In the genomic region with DNA sequence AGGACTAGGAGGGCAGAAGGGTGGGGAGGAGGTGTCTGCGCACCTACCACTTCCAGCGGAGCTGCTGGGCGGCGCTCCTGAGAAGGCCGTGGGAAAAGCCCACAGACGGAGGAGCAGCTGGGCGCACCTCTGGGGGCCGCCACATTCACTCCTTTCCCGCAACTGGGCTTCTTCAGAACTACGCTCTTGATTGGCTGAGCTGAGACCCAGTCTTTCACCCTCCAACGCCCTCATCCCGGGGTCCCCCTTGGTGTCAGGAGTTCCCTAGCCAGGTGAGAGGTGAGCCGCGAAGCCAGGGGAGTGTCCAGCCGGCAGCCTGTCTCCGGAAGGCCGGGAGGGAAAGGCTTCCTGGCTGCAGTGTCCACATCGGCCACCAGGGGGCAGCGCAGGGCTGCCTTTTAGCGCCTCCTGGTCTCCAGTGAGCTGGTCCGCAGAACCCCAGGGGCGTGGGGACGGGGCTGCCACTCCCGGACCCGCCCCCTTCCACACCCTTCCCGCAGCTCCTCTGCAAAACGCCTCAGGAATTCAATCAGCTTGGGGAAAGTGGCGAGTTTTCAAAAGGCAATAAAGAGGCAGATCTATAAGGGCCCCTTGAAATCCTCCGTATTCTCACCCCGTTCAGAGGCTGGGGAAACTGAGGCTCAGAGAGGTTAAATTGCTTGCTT, we compare ENCODE assay signal across 8 cellular contexts.
A peak's percentile ranks its signal among the peaks of the same experiment; 100 is the strongest.
DNase-seq lines count a peak whose midpoint lies in the region; ATAC-seq and TF ChIP-seq lines count a peak whose summit lies in the region.

No MANE protein-coding gene starts in this region.

- CTCF ChIA-PET in A673 (lab: Charles Lee) = interaction anchor here (0.6 to 4.8 kb wide), 7 partner anchors 97 to 409 kb away, joined by 3 to 57 read pairs (median 3); no protein-coding TSS in a partner anchor

- H3K27me3 Mint-ChIP-seq in glutamatergic neuron (ENCODE audit: unreplicated experiment) (peaks cover 20% of the 10 kb centered on the region), osteocyte (ENCODE audit: unreplicated experiment) (peaks cover 24% of the 10 kb centered on the region)

- in situ Hi-C loops in SK-MEL-5 (cut with HindIII; ENCODE audit: low pct_unique_long_range_greater_than_20kb, low sequenced_read_pairs) = loop anchor here (25.0 kb wide), 1 partner anchor 393 kb away; no protein-coding TSS in a partner anchor

- TF ChIP-seq CTCF in A673 (conservative IDR thresholded peaks at IDR 0.05; ENCODE audit: low read depth, low read length) = peak; percentile 95
- peak; percentile 100 for TF ChIP-seq CTCF in glutamatergic neuron (IDR thresholded peaks at IDR 0.05; ENCODE audit: partially characterized antibody, unreplicated experiment)
- peak; percentile 99 for TF ChIP-seq CTCF in osteocyte (IDR thresholded peaks at IDR 0.05)
- peak; percentile 98 to 99 for TF ChIP-seq CTCF in suprapubic skin (IDR thresholded peaks at IDR 0.05)

- peak; percentile 64 for ATAC-seq in GM18868 (IDR thresholded peaks at IDR 0.05; ENCODE audit: unreplicated experiment)

- no peak for TF ChIP-seq EP300 in suprapubic skin (IDR thresholded peaks at IDR 0.05)

- H3K27ac ChIP-seq in A673 (ENCODE audit: low read depth, low read length, poor library complexity, severe bottlenecking) = no peak overlapping the region
- no peak overlapping the region for H3K27ac ChIP-seq in suprapubic skin

- WGBS in suprapubic skin = 4% methylated on average over 26 of the region's 30 CpGs

- H3K4me3 Mint-ChIP-seq in glutamatergic neuron (ENCODE audit: unreplicated experiment) (no peak overlapping the region), osteocyte (ENCODE audit: unreplicated experiment) (peak overlapping the region; percentile 63)

- POLR2A ChIA-PET in A673 (lab: Charles Lee; ENCODE audit: low non-redundant PET) = no interaction called here

- intact Hi-C loops in A673 (cut with micrococcal nuclease; ENCODE audit: unreplicated experiment) = loop anchor here (1.0 to 10.0 kb wide), 2 partner anchors 260 to 395 kb away; no protein-coding TSS in a partner anchor

- H3K36me3 Mint-ChIP-seq in glutamatergic neuron (ENCODE audit: unreplicated experiment) (no peaks in the 10 kb centered on the region), osteocyte (ENCODE audit: unreplicated experiment) (no peaks in the 10 kb centered on the region)

- no peaks in the 10 kb centered on the region for H3K36me3 ChIP-seq in A673 (ENCODE audit: insufficient read depth, low read length, poor library complexity, severe bottlenecking)
- H3K36me3 ChIP-seq in suprapubic skin = no peaks in the 10 kb centered on the region

- H3K27me3 ChIP-seq in A673 (replicated peaks; ENCODE audit: insufficient read depth, low read depth, low read length, poor library complexity) (peaks cover 44% of the 10 kb centered on the region), suprapubic skin (peaks cover 41% of the 10 kb centered on the region)

- H3K27ac Mint-ChIP-seq in glutamatergic neuron (ENCODE audit: unreplicated experiment) = no peak overlapping the region
- peak overlapping the region; percentile 81 for H3K27ac Mint-ChIP-seq in osteocyte (ENCODE audit: unreplicated experiment)

- H3K4me1 Mint-ChIP-seq in glutamatergic neuron (ENCODE audit: low read depth, unreplicated experiment) (peaks cover 8% of the 10 kb centered on the region), osteocyte (ENCODE audit: unreplicated experiment) (peaks cover 44% of the 10 kb centered on the region)

- TF ChIP-seq POLR2A in suprapubic skin (IDR thresholded peaks at IDR 0.05) = no peak

- H3K4me3 ChIP-seq in A673 (ENCODE audit: low read depth, low read length, poor library complexity, severe bottlenecking) (peak overlapping the region; percentile 9), suprapubic skin (peak overlapping the region; percentile 11)

- BruUV-seq in A673 (replicated peaks; lab: Mats Ljungman, UMichigan) = no TSS peak

- DNase-seq in A673 (ENCODE audit: low spot score) (peak; percentile 80), Kasumi-1 (lab: John Stamatoyannopoulos, UW) (peak; percentile 76 to 82), SK-MEL-5 (ENCODE audit: low read depth, low spot score) (peak; percentile 68), glutamatergic neuron (peak; percentile 97), osteocyte (ENCODE audit: extremely low spot score, unreplicated experiment) (peak; percentile 97), suprapubic skin (ENCODE audit: low spot score in 2 of 2) (peak; percentile 89 to 91)
- peak; percentile 77 for DNase-seq in activated naive CD4-positive, alpha-beta T cell treated with anti-CD3 and anti-CD28 coated beads, Interleukin-2, amount 50 U/mL, for 16 hours

- no peaks in the 10 kb centered on the region for H3K9me3 ChIP-seq in A673 (ENCODE audit: low read depth, low read length, poor library complexity, severe bottlenecking)
- H3K9me3 ChIP-seq in suprapubic skin = no peaks in the 10 kb centered on the region

- H3K9me3 Mint-ChIP-seq in glutamatergic neuron (ENCODE audit: unreplicated experiment) (peaks cover 13% of the 10 kb centered on the region), osteocyte (ENCODE audit: unreplicated experiment) (no peaks in the 10 kb centered on the region)

- H3K4me1 ChIP-seq in A673 (ENCODE audit: insufficient read depth, low read length, poor library complexity, severe bottlenecking) (no peaks in the 10 kb centered on the region), suprapubic skin (peaks cover 33% of the 10 kb centered on the region)
